In the genomic region with DNA sequence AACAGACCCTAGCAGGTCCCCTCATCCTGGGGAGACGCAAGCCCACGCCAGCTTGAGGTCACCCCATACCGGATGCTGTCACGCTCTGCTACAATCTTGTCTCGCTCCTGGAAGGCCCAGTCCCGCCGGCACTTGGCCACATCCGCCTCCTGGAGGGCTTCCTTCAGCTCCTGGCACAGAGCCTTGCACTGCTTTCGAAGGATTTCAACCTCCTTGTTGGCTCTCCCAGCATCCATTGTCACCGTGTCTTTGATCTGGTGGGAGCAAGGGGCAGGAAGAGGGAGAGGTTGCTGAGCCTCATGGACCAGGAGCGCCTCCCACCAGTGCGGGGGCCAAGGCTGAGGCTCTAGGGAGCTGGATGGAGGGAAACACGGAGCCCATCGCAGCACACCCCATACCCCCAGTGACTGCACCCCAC, we compare ENCODE assay signal across 1 cellular context.
TF ChIP-seq lines count a peak whose summit lies in the region.

No MANE protein-coding gene starts in this region.

TF ChIP-seq in Ishikawa, 13 proteins besides CTCF, POLR2A, EP300 and RAD21 (continued from another document):
- no peak for TF ChIP-seq USF1 (IDR thresholded peaks at IDR 0.05)
- peak; percentile 83 for TF ChIP-seq FOXM1 (IDR thresholded peaks at IDR 0.05; ENCODE audit: borderline replicate concordance, low read depth)
- peak; percentile 61 for TF ChIP-seq CREB1 (IDR thresholded peaks at IDR 0.05; ENCODE audit: low read depth)
